ENCODE assay signal across 8 cellular contexts in genomic region chr10:23525406-23525805, GRCh38.
A peak's percentile ranks its signal among the peaks of the same experiment; 100 is the strongest.
DNase-seq lines count a peak whose midpoint lies in the region; ATAC-seq and TF ChIP-seq lines count a peak whose summit lies in the region.

No MANE protein-coding gene starts in this region.

- H3K4me2 ChIP-seq in OCI-LY7 (ENCODE audit: low read length) = no peak overlapping the region

- H3K4me3 ChIP-seq in OCI-LY7 (ENCODE audit: low read depth, low read length, poor library complexity, severe bottlenecking) (no peak overlapping the region), fibroblast of pulmonary artery (replicated peaks; ENCODE audit: low read depth, low read length) (no peak overlapping the region), retinal pigment epithelial cell (ENCODE audit: low read length) (no peak overlapping the region)

- no peaks in the 10 kb centered on the region for H4K20me1 ChIP-seq in OCI-LY7 (ENCODE audit: insufficient read depth, low read length)

- no peak overlapping the region for H3K27ac ChIP-seq in OCI-LY7 (ENCODE audit: low read depth, low read length, poor library complexity, severe bottlenecking)

- ATAC-seq in GM19463 (IDR thresholded peaks at IDR 0.05; ENCODE audit: unreplicated experiment) = peak; percentile 47

- CTCF ChIA-PET in OCI-LY7 (lab: Charles Lee; ENCODE audit: unreplicated experiment) = no interaction called here

- H3K36me3 ChIP-seq in OCI-LY7 (ENCODE audit: insufficient read depth, low read length) = no peaks in the 10 kb centered on the region

- no TSS peak for BruUV-seq in OCI-LY7 (replicated peaks; lab: Mats Ljungman, UMichigan)

- intact Hi-C loops in OCI-LY7 (cut with micrococcal nuclease; ENCODE audit: unreplicated experiment) = loop anchor here (1.0 to 5.0 kb wide), 3 partner anchors 83 to 368 kb away; no protein-coding TSS in a partner anchor

- H2AFZ ChIP-seq in OCI-LY7 (ENCODE audit: low read length) = no peak overlapping the region

- H3K79me2 ChIP-seq in OCI-LY7 (ENCODE audit: insufficient read depth, low read depth, low read length) = no peaks in the 10 kb centered on the region

- H3K9me2 ChIP-seq in OCI-LY7 (ENCODE audit: insufficient read depth, low read length) = no peaks in the 10 kb centered on the region

- H3K4me1 ChIP-seq in OCI-LY7 (ENCODE audit: insufficient read depth, low read length, poor library complexity, severe bottlenecking) = peaks cover 14% of the 10 kb centered on the region

- peak; percentile 36 for DNase-seq in D341Med (ENCODE audit: low spot score)
- peak; percentile 22 for DNase-seq in OCI-LY7 (ENCODE audit: low spot score)
- DNase-seq in fibroblast of pulmonary artery (ENCODE audit: low read depth) = peak; percentile 50
- DNase-seq in retinal pigment epithelial cell (ENCODE audit: low read depth) = no peak
- no peak for DNase-seq in NCI-H226
- no peak for DNase-seq in NCI-H345 treated with DMSO at 0.1 percent for 48 hours (lab: John Stamatoyannopoulos, UW; ENCODE audit: unreplicated experiment)
- DNase-seq in dedifferentiated amniotic fluid mesenchymal stem cell (ENCODE audit: extremely low spot score) = no peak

- POLR2A ChIA-PET in OCI-LY7 (lab: Charles Lee) = interaction anchor here (1.0 kb wide), 1 partner anchor 211 kb away, joined by 3 read pairs; no protein-coding TSS in a partner anchor

- TF ChIP-seq CTCF in OCI-LY7 (conservative IDR thresholded peaks at IDR 0.05; ENCODE audit: low read length) = peak; percentile 70
- TF ChIP-seq CTCF in fibroblast of pulmonary artery (IDR thresholded peaks at IDR 0.05; ENCODE audit: low read length, missing control alignments) = peak; percentile 40
- peak; percentile 50 for TF ChIP-seq CTCF in retinal pigment epithelial cell (conservative IDR thresholded peaks at IDR 0.05; ENCODE audit: low read depth, low read length)

- no peaks in the 10 kb centered on the region for H3K9me3 ChIP-seq in OCI-LY7 (ENCODE audit: low read length)

Comparison
In these comparisons a context has a peak if more than half of its experiments do, and no peak if none do; other contexts are left out.
1. DNase-seq: peak in D341Med (single experiment), OCI-LY7 (single experiment) and fibroblast of pulmonary artery (single experiment); none in retinal pigment epithelial cell (single experiment), NCI-H226 (single experiment), NCI-H345 treated with DMSO at 0.1 percent for 48 hours (single experiment) and dedifferentiated amniotic fluid mesenchymal stem cell (single experiment).
2. Peak in every context shown above with its lines, with median percentiles within 50 percentile points of each other: CTCF ChIP-seq.